8 cellular contexts compared by ENCODE assay signal in genomic region chr12:120225852-120226640, GRCh38. TPM values are rescaled to one million over a fixed set of nuclear protein-coding genes. Genes with fewer than 3 reads are reported as not detected.
DNase-seq lines count a peak whose midpoint lies in the region; ATAC-seq and TF ChIP-seq lines count a peak whose summit lies in the region.

No MANE protein-coding gene starts in this region.

- no peaks in the 10 kb centered on the region for H3K79me1 ChIP-seq in H9 (ENCODE audit: insufficient read depth, low read depth, low read length, poor library complexity, severe bottlenecking)

- no peak for TF ChIP-seq CTCF in CD14-positive monocyte (IDR thresholded peaks at IDR 0.05)
- no peak; the same call in 2 of the 3 replicates for TF ChIP-seq CTCF in H9 (conservative IDR thresholded peaks at IDR 0.05)
- TF ChIP-seq CTCF in lung (IDR thresholded peaks at IDR 0.05; ENCODE audit: control extremely low read depth, extremely low read depth), result no peak

- H2BK5ac ChIP-seq in H9 (ENCODE audit: insufficient read length, low read length), result no peak overlapping the region

- no peak overlapping the region for H2AFZ ChIP-seq in H9 (ENCODE audit: low read length)

- no peak overlapping the region for H3T11ph ChIP-seq in H9 (ENCODE audit: low read length)

- H3K9ac ChIP-seq in H9 (ENCODE audit: extremely low read depth, insufficient read length, low read length), result no peak overlapping the region

- peak; percentile 36 for ATAC-seq in lung (ENCODE audit: insufficient read depth, low FRiP score)
- ATAC-seq in HG02678 (IDR thresholded peaks at IDR 0.05; ENCODE audit: unreplicated experiment), result no peak
- no peak for ATAC-seq in HG03520 (IDR thresholded peaks at IDR 0.05; ENCODE audit: unreplicated experiment)
- ATAC-seq in GM21528 (IDR thresholded peaks at IDR 0.05; ENCODE audit: low FRiP score, unreplicated experiment), result no peak

- H3K27me3 Mint-ChIP-seq in CD14-positive monocyte (ENCODE audit: low read depth in 3 of 3) (peaks cover 0 to 5% (median 3%) of the 10 kb centered on the region in 3 donors), H9 (ENCODE audit: low read depth) (no peaks in the 10 kb centered on the region)
- H3K27me3 Mint-ChIP-seq in activated naive CD8-positive, alpha-beta T cell treated with anti-CD3 and anti-CD28 coated beads for 36 hours, result no peaks in the 10 kb centered on the region

- H3K23ac ChIP-seq in H9 (ENCODE audit: insufficient read length, low read depth, low read length), result no peak overlapping the region

- H4K5ac ChIP-seq in H9 (ENCODE audit: insufficient read length, low read depth, low read length), result no peak overlapping the region

- H3K4ac ChIP-seq in H9 (ENCODE audit: low read depth, low read length), result no peak overlapping the region

- no peaks in the 10 kb centered on the region for H4K20me1 ChIP-seq in H9 (ENCODE audit: control insufficient read depth, insufficient read depth, insufficient read length)

- no peak overlapping the region for H3K27ac ChIP-seq in H9 (ENCODE audit: insufficient read length, low read depth, low read length)
- peak overlapping the region in 1 of 2 donors; percentile 93 for H3K27ac ChIP-seq in lung (ENCODE audit: low read depth in 1 of 2, low read length in 1 of 2)

- no peak overlapping the region for H2BK15ac ChIP-seq in H9 (ENCODE audit: low read depth, low read length)

- peaks cover 7 to 30% of the 10 kb centered on the region in 2 donors for H3K36me3 ChIP-seq in lung (ENCODE audit: control insufficient read depth in 2 of 2, insufficient read depth in 2 of 2, low read length in 2 of 2)

- H3K4me2 ChIP-seq in H9 (ENCODE audit: insufficient read depth, insufficient read length, low read length), result no peak overlapping the region

- no peak overlapping the region for H4K91ac ChIP-seq in H9 (ENCODE audit: insufficient read length, low read depth, low read length)

- H3K4me1 Mint-ChIP-seq in CD14-positive monocyte, result peaks cover 67% of the 10 kb centered on the region
- H3K4me1 Mint-ChIP-seq in H9, result peaks cover 47 to 51% of the 10 kb centered on the region in 2 experiments
- H3K4me1 Mint-ChIP-seq in activated naive CD8-positive, alpha-beta T cell treated with anti-CD3 and anti-CD28 coated beads for 36 hours, result peaks cover 55% of the 10 kb centered on the region

- no peak overlapping the region for H2AK5ac ChIP-seq in H9 (ENCODE audit: insufficient read length, low read length)

- H3K36me3 Mint-ChIP-seq in CD14-positive monocyte, result peaks cover 47 to 71% of the 10 kb centered on the region in 2 donors
- H3K36me3 Mint-ChIP-seq in H9 (ENCODE audit: insufficient read depth in 1 of 3, low read depth in 3 of 3), result peaks cover 10 to 31% (median 31%) of the 10 kb centered on the region in 3 experiments; a peak in 6 of 7 replicates
- H3K36me3 Mint-ChIP-seq in activated naive CD8-positive, alpha-beta T cell treated with anti-CD3 and anti-CD28 coated beads for 36 hours, result peaks cover 2% of the 10 kb centered on the region

- H3K9me3 ChIP-seq in H9 (ENCODE audit: control insufficient read depth, low read depth, low read length) (no peaks in the 10 kb centered on the region), lung (ENCODE audit: control insufficient read depth in 2 of 2, insufficient read depth in 1 of 2, low read length in 1 of 2) (no peaks in the 10 kb centered on the region)

- H3K9me3 Mint-ChIP-seq in CD14-positive monocyte, result peaks cover 0 to 1% (median 0%) of the 10 kb centered on the region in 7 donors
- no peaks in the 10 kb centered on the region for H3K9me3 Mint-ChIP-seq in H9
- no peaks in the 10 kb centered on the region for H3K9me3 Mint-ChIP-seq in activated naive CD8-positive, alpha-beta T cell treated with anti-CD3 and anti-CD28 coated beads for 36 hours

- H3K27me3 ChIP-seq in H9 (ENCODE audit: insufficient read depth, low read length) (no peaks in the 10 kb centered on the region), lung (ENCODE audit: control insufficient read depth, insufficient read depth) (no peaks in the 10 kb centered on the region)

- peak overlapping the region; percentile 12 to 55 for H3K4me3 Mint-ChIP-seq in CD14-positive monocyte
- no peak overlapping the region; a peak in 1 of 5 replicates for H3K4me3 Mint-ChIP-seq in H9
- H3K4me3 Mint-ChIP-seq in activated naive CD8-positive, alpha-beta T cell treated with anti-CD3 and anti-CD28 coated beads for 36 hours, result peak overlapping the region; percentile 80

- intact Hi-C loops in CD14-positive monocyte (cut with micrococcal nuclease), result no loop called here

- no peak overlapping the region; the same call in 1 of the 2 replicates for H3K14ac ChIP-seq in H9 (ENCODE audit: insufficient read depth, low read length)

- no peak overlapping the region for H2BK120ac ChIP-seq in H9 (ENCODE audit: low read depth, low read length, poor library complexity, severe bottlenecking)

- WGBS in H9 (ENCODE audit: extremely low coverage, insufficient read length, low lambda C conversion rate), result no CpG with 5 or more reads among the region's 13 CpGs
- WGBS in lung, 2 donors, result 29 to 37% methylated on average over 13 of the region's 13 CpGs

- no peak overlapping the region for H3K18ac ChIP-seq in H9 (ENCODE audit: insufficient read length, low read depth, low read length)

- no peak overlapping the region for H2BK20ac ChIP-seq in H9 (ENCODE audit: low read depth, low read length, poor library complexity, severe bottlenecking)

- H3K4me3 ChIP-seq in lung, result peak overlapping the region; percentile 13

- H3K4me1 ChIP-seq in H9 (ENCODE audit: insufficient read depth, low read length) (peaks cover 14% of the 10 kb centered on the region), lung (ENCODE audit: control insufficient read depth in 2 of 2, insufficient read depth in 2 of 2, low read length in 2 of 2) (peaks cover 12 to 32% of the 10 kb centered on the region in 2 donors)

- no peak overlapping the region for H2BK12ac ChIP-seq in H9 (ENCODE audit: insufficient read length, low read depth, low read length)

- no peak overlapping the region for H3K56ac ChIP-seq in H9 (ENCODE audit: insufficient read length, low read depth, low read length)

- peaks cover 3% of the 10 kb centered on the region for H3K23me2 ChIP-seq in H9 (ENCODE audit: insufficient read length, low read depth, low read length, poor library complexity, severe bottlenecking)

- DNase-seq in CD14-positive monocyte (ENCODE audit: low spot score) (no peak), H9 (no peak), lung (ENCODE audit: low spot score) (peak; percentile 82), middle frontal gyrus (ENCODE audit: extremely low spot score, low spot score) (no peak)
- DNase-seq in activated naive CD8-positive, alpha-beta T cell treated with anti-CD3 and anti-CD28 coated beads for 36 hours, result peak; percentile 26

- H4K8ac ChIP-seq in H9 (replicated peaks; ENCODE audit: insufficient read length, low read depth, low read length), result no peak overlapping the region

- H3K79me2 ChIP-seq in H9 (ENCODE audit: insufficient read depth, low read length), result peaks cover 3% of the 10 kb centered on the region; the same call in 1 of the 2 replicates

- H3K27ac Mint-ChIP-seq in CD14-positive monocyte, result peak overlapping the region; percentile 61 to 89 (median 82)
- peak overlapping the region in 2 of 3 experiments; percentile 49 to 86; a peak in 4 of 7 replicates for H3K27ac Mint-ChIP-seq in H9
- H3K27ac Mint-ChIP-seq in activated naive CD8-positive, alpha-beta T cell treated with anti-CD3 and anti-CD28 coated beads for 36 hours, result peak overlapping the region; percentile 87

RNA-seq across cellular contexts. Expression of gene RPLP0, which starts 25.1 kb away (rescaled TPM):
- polyA plus RNA-seq in CD14-positive monocyte (100 to 1,000 TPM; 650 to 651 TPM), lung (1,000 to 10,000 TPM; 2,934 to 3,190 TPM)
- total RNA-seq in H9 (2021) (2,950 and 3,019 TPM in 2 replicates), lung (1,000 to 10,000 TPM; 1,492 to 1,979 TPM)
- 1,000 to 10,000 TPM; 3,852 to 4,173 TPM for total RNA-seq in activated naive CD8-positive, alpha-beta T cell treated with anti-CD3 and anti-CD28 coated beads for 36 hours

RNA-seq across cellular contexts. Expression of gene GCN1, which starts 31.5 kb away (rescaled TPM):
- polyA plus RNA-seq in CD14-positive monocyte, result 1 to 10 TPM; 5.0 to 8.3 TPM
- total RNA-seq in H9 (2021), result 125 and 137 TPM in 2 replicates
- total RNA-seq in activated naive CD8-positive, alpha-beta T cell treated with anti-CD3 and anti-CD28 coated beads for 36 hours, result 100 to 1,000 TPM; 143 to 146 TPM
- total RNA-seq in lung, result 10 to 100 TPM; 76.4 to 93.6 TPM
- 10 to 100 TPM; 19.3 to 29.7 TPM for polyA plus RNA-seq in lung

RNA-seq across cellular contexts. Expression of gene PXN, which starts 39.5 kb away (rescaled TPM):
- polyA plus RNA-seq in CD14-positive monocyte (10 to 100 TPM; 62.5 to 98.4 TPM), lung (10 to 100 TPM; 81.3 to 100.0 TPM)
- total RNA-seq in H9 (2021) (88.9 and 92.8 TPM in 2 replicates), lung (100 to 1,000 TPM in 1 of 2 donors, 10 to 100 TPM in 1; 81.1 to 117 TPM)
- total RNA-seq in activated naive CD8-positive, alpha-beta T cell treated with anti-CD3 and anti-CD28 coated beads for 36 hours, result 10 to 100 TPM; 37.1 to 39.2 TPM

Comparison
In these comparisons a context has a peak if more than half of its experiments do, and no peak if none do; other contexts are left out.
1. DNase-seq: peak in activated naive CD8-positive, alpha-beta T cell treated with anti-CD3 and anti-CD28 coated beads for 36 hours (single experiment) and lung (single experiment); none in CD14-positive monocyte (single experiment), H9 (single experiment) and middle frontal gyrus (single experiment).
2. H3K4me3 Mint-ChIP-seq: peak in CD14-positive monocyte (2 of 2) and activated naive CD8-positive, alpha-beta T cell treated with anti-CD3 and anti-CD28 coated beads for 36 hours (single experiment); none in H9 (0 of 2).
3. Peak in every context shown above with its lines, with median percentiles within 50 percentile points of each other: H3K27ac Mint-ChIP-seq.